ENCODE assay signal across 29 cellular contexts in the genomic region with DNA sequence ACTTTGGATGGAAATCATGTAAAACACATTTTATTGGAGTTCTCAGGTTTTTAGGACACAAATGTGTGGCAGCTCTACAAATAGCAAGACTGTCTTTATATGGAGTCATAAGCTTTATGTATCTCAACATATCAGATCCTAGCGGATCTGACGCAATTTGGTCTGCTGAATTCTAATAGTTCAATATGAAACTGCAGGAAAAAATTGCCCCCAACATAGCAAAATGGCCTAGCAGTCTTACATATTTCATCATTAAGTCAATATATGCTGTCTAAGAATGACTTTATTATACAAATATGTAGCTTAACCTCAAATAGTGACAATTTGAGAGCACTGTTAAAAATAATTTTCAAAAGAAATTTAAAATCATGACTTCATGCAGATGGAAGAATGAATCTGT.
"Had no signal": no experiment of that assay in that cellular context is flagged by ENCODE, and none has a peak within 500 bp of the region (broad histone marks: within the 10 kb centered on the region; RNA-seq: fewer than 3 reads in every experiment).

No MANE protein-coding gene starts in this region.

- FAIRE-seq: endometrium had no signal

- H3K36me3 Mint-ChIP-seq: activated naive CD4-positive, alpha-beta T cell treated with anti-CD3 and anti-CD28 coated beads, Interleukin-2, amount 50 U/mL, for 24 hours; activated naive CD8-positive, alpha-beta T cell treated with anti-CD3 and anti-CD28 coated beads for 36 hours had no signal

- H3K9me3 ChIP-seq: colonic mucosa, gastrocnemius medialis, heart left ventricle had no signal

- H3K27me3 ChIP-seq: colonic mucosa, gastrocnemius medialis, heart left ventricle had no signal

- ATAC-seq: activated CD4-positive, CD25-positive, alpha-beta regulatory T cell treated with anti-CD3 and anti-CD28 coated beads, Interleukin-2, amount 50 U/mL, for 24 hours; activated CD8-positive, alpha-beta T cell treated with anti-CD3 and anti-CD28 coated beads for 36 hours; activated naive CD8-positive, alpha-beta T cell treated with anti-CD3 and anti-CD28 coated beads, Interleukin-2, amount 50 U/mL, for 24 hours; activated T-cell treated with anti-CD3 and anti-CD28 coated beads, Interleukin-2, amount 50 U/mL, for 4 hours; esophagus mucosa; gastrocnemius medialis; heart left ventricle; T-helper 17 cell had no signal

- H3K4me1 Mint-ChIP-seq: activated B cell treated with CpG ODN at 0.5 μM for 24 hours; activated naive CD4-positive, alpha-beta T cell treated with anti-CD3 and anti-CD28 coated beads, Interleukin-2, amount 50 U/mL, for 24 hours; activated naive CD8-positive, alpha-beta T cell treated with anti-CD3 and anti-CD28 coated beads for 36 hours; activated naive CD8-positive, alpha-beta T cell treated with anti-CD3 and anti-CD28 coated beads, Interleukin-2, amount 50 U/mL, for 24 hours; T-helper 17 cell had no signal

- H3K27me3 Mint-ChIP-seq: activated B cell treated with CpG ODN at 0.5 μM for 24 hours; activated CD8-positive, alpha-beta T cell treated with anti-CD3 and anti-CD28 coated beads for 36 hours; activated naive CD4-positive, alpha-beta T cell treated with anti-CD3 and anti-CD28 coated beads, Interleukin-2, amount 50 U/mL, for 24 hours; activated naive CD8-positive, alpha-beta T cell treated with anti-CD3 and anti-CD28 coated beads for 36 hours; activated naive CD8-positive, alpha-beta T cell treated with anti-CD3 and anti-CD28 coated beads, Interleukin-2, amount 50 U/mL, for 24 hours; brain; T-helper 17 cell had no signal

- DNase-seq: activated B cell treated with CpG ODN at 0.5 μM for 24 hours; activated CD4-positive, alpha-beta T cell treated with anti-CD3 and anti-CD28 coated beads for 48 hours; activated CD4-positive, alpha-beta T cell treated with anti-CD3 and anti-CD28 coated beads, Interleukin-2, amount 50 U/mL, for 1 hour; activated CD4-positive, alpha-beta T cell treated with anti-CD3 and anti-CD28 coated beads, Interleukin-2, amount 50 U/mL, for 48 hours; activated CD8-positive, alpha-beta memory T cell treated with anti-CD3 and anti-CD28 coated beads for 24 hours; activated CD8-positive, alpha-beta T cell treated with anti-CD3 and anti-CD28 coated beads for 36 hours; activated effector memory CD4-positive, alpha-beta T cell treated with anti-CD3 and anti-CD28 coated beads, Interleukin-2, amount 50 U/mL, for 16 hours; activated naive CD4-positive, alpha-beta T cell treated with anti-CD3 and anti-CD28 coated beads for 36 hours; activated naive CD8-positive, alpha-beta T cell treated with anti-CD3 and anti-CD28 coated beads for 36 hours; activated naive CD8-positive, alpha-beta T cell treated with anti-CD3 and anti-CD28 coated beads, Interleukin-2, amount 50 U/mL, for 24 hours; activated T-cell treated with anti-CD3 and anti-CD28 coated beads, Interleukin-2, amount 50 U/mL, for 4 hours; caudate nucleus; colonic mucosa; effector CD8-positive, alpha-beta T cell; foreskin fibroblast; gastrocnemius medialis; glutamatergic neuron; heart left ventricle; T-helper 1 cell; T-helper 17 cell; T1000; WERI-Rb-1 had no signal

- H3K4me3 ChIP-seq: colonic mucosa, gastrocnemius medialis, heart left ventricle had no signal

- H3K27ac Mint-ChIP-seq: activated B cell treated with CpG ODN at 0.5 μM for 24 hours; activated CD8-positive, alpha-beta T cell treated with anti-CD3 and anti-CD28 coated beads for 36 hours; activated naive CD4-positive, alpha-beta T cell treated with anti-CD3 and anti-CD28 coated beads for 36 hours; activated naive CD4-positive, alpha-beta T cell treated with anti-CD3 and anti-CD28 coated beads, Interleukin-2, amount 50 U/mL, for 24 hours; activated naive CD8-positive, alpha-beta T cell treated with anti-CD3 and anti-CD28 coated beads for 36 hours; activated naive CD8-positive, alpha-beta T cell treated with anti-CD3 and anti-CD28 coated beads, Interleukin-2, amount 50 U/mL, for 24 hours; activated T-helper 2 cell treated with anti-CD3 and anti-CD28 coated beads, Interferon-gamma antibody, Interleukin-2, Interleukin-4, amounts not matched to agents 10 μg/mL and 5 μg/mL and 100 μg/mL, durations not matched to agents 14 hours and 24 hours and 36 hours; T-helper 17 cell; T-helper 2 cell treated with Interferon-gamma antibody and Interleukin-4, amounts not matched to agents 5 μg/mL and 100 μg/mL, for 36 hours had no signal

- H3K27ac ChIP-seq: colonic mucosa, gastrocnemius medialis, heart left ventricle, WERI-Rb-1 had no signal

- H3K4me3 Mint-ChIP-seq: activated B cell treated with CpG ODN at 0.5 μM for 24 hours; activated CD8-positive, alpha-beta T cell treated with anti-CD3 and anti-CD28 coated beads for 36 hours; activated naive CD4-positive, alpha-beta T cell treated with anti-CD3 and anti-CD28 coated beads for 36 hours; activated naive CD4-positive, alpha-beta T cell treated with anti-CD3 and anti-CD28 coated beads, Interleukin-2, amount 50 U/mL, for 24 hours; activated naive CD8-positive, alpha-beta T cell treated with anti-CD3 and anti-CD28 coated beads for 36 hours; activated naive CD8-positive, alpha-beta T cell treated with anti-CD3 and anti-CD28 coated beads, Interleukin-2, amount 50 U/mL, for 24 hours; activated T-cell treated with anti-CD3 and anti-CD28 coated beads, Interleukin-2, amount 50 U/mL, for 4 hours; brain; T-helper 17 cell; T-helper 2 cell treated with Interferon-gamma antibody and Interleukin-4, amounts not matched to agents 5 μg/mL and 100 μg/mL, for 36 hours had no signal

- H3K36me3 ChIP-seq: colonic mucosa, gastrocnemius medialis, heart left ventricle, WERI-Rb-1 had no signal

- H3K4me1 ChIP-seq: colonic mucosa, gastrocnemius medialis, heart left ventricle had no signal

- H3K9me3 Mint-ChIP-seq: activated B cell treated with CpG ODN at 0.5 μM for 24 hours; activated naive CD4-positive, alpha-beta T cell treated with anti-CD3 and anti-CD28 coated beads, Interleukin-2, amount 50 U/mL, for 24 hours had no signal
